ENCODE assay signal across 17 cellular contexts in the genomic region with DNA sequence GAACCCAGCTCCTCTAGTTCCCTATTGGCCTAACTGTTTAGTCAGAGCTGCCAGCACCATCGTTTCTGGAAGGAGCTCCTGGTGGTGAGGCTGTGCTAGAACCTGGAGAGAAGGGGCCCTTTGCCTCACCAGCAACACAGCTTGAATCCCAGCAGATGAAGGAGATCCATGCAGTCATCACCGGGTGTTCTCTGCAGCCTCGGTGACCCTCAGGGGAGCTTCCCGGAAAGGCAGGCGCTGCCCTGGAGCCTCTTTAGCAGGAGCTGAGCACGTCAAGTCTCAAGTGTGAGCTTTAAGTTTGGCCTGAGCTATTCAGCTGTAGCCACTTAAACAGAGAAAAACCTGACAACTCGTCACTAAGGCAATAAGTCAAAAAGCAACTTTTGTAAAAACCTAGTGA.
DNase-seq lines count a peak whose midpoint lies in the region; ATAC-seq and TF ChIP-seq lines count a peak whose summit lies in the region.
"Had no signal": no experiment of that assay in that cellular context is flagged by ENCODE, and none has a peak within 500 bp of the region (broad histone marks: within the 10 kb centered on the region; RNA-seq: fewer than 3 reads in every experiment).

No MANE protein-coding gene starts in this region.

- H3K4me1 ChIP-seq in right atrium auricular region (no peaks in the 10 kb centered on the region), hepatocyte (ENCODE audit: insufficient read depth) (peaks cover 10% of the 10 kb centered on the region), upper lobe of right lung (no peaks in the 10 kb centered on the region)
- H3K4me1 ChIP-seq: BE2C, HAP-1 had no signal

- peaks cover 2% of the 10 kb centered on the region for H3K4me1 Mint-ChIP-seq in osteocyte (ENCODE audit: unreplicated experiment)

- H3K36me3 ChIP-seq in right atrium auricular region: no peaks in the 10 kb centered on the region
- no peaks in the 10 kb centered on the region for H3K36me3 ChIP-seq in hepatocyte (replicated peaks; ENCODE audit: insufficient read depth, low read depth)
- no peaks in the 10 kb centered on the region for H3K36me3 ChIP-seq in upper lobe of right lung
- H3K36me3 ChIP-seq: BE2C, HAP-1 had no signal

- H3K4me3 ChIP-seq in right atrium auricular region (no peak overlapping the region), hepatocyte (no peak overlapping the region), upper lobe of right lung (no peak overlapping the region)
- H3K4me3 ChIP-seq: HAP-1 had no signal

- H3K9me3 Mint-ChIP-seq in osteocyte (ENCODE audit: unreplicated experiment): peaks cover 4% of the 10 kb centered on the region
- H3K9me3 Mint-ChIP-seq: CD8-positive, alpha-beta T cell had no signal

- H3K4me3 Mint-ChIP-seq in osteocyte (ENCODE audit: unreplicated experiment): no peak overlapping the region
- H3K4me3 Mint-ChIP-seq: CD8-positive, alpha-beta T cell had no signal

- no peak overlapping the region for H3K4me2 ChIP-seq in hepatocyte

- WGBS in hepatocyte (ENCODE audit: low lambda C conversion rate, missing lambda C conversion rate): 91% methylated on average over 7 of the region's 7 CpGs

- H3K27ac ChIP-seq in right atrium auricular region: no peak overlapping the region
- peak overlapping the region; percentile 69 for H3K27ac ChIP-seq in hepatocyte
- H3K27ac ChIP-seq in upper lobe of right lung: no peak overlapping the region
- H3K27ac ChIP-seq: 22Rv1 had no signal

- no peaks in the 10 kb centered on the region for H3K36me3 Mint-ChIP-seq in osteocyte (ENCODE audit: unreplicated experiment)
- H3K36me3 Mint-ChIP-seq: CD8-positive, alpha-beta T cell had no signal

- peak; percentile 87 for ATAC-seq in Right ventricle myocardium inferior
- peak; percentile 48 for ATAC-seq in upper lobe of right lung
- ATAC-seq: CD8-positive, alpha-beta T cell had no signal

- H3K9me2 ChIP-seq in hepatocyte (replicated peaks; ENCODE audit: insufficient read depth): no peaks in the 10 kb centered on the region

- intact Hi-C loops in Right ventricle myocardium inferior (cut with DNase I) (no loop called here), upper lobe of right lung (cut with DNase I) (no loop called here)

- no peak overlapping the region for H2AFZ ChIP-seq in hepatocyte

- H3K27ac Mint-ChIP-seq in osteocyte (ENCODE audit: unreplicated experiment): no peak overlapping the region
- H3K27ac Mint-ChIP-seq: CD8-positive, alpha-beta T cell had no signal

- TF ChIP-seq CTCF in right atrium auricular region (IDR thresholded peaks at IDR 0.05) (no peak), hepatocyte (IDR thresholded peaks at IDR 0.05; ENCODE audit: poor library complexity) (no peak), osteocyte (IDR thresholded peaks at IDR 0.05) (no peak), upper lobe of right lung (IDR thresholded peaks at IDR 0.05) (no peak)

- DNase-seq in Right ventricle myocardium inferior (ENCODE audit: missing footprints): no peak
- no peak for DNase-seq in right atrium auricular region (ENCODE audit: low spot score)
- DNase-seq in hepatocyte (ENCODE audit: low spot score): no peak
- peak; percentile 51 for DNase-seq in osteocyte (ENCODE audit: extremely low spot score, unreplicated experiment)
- no peak for DNase-seq in upper lobe of right lung
- no peak for DNase-seq in D341Med (ENCODE audit: low spot score)
- no peak for DNase-seq in DMS114 treated with DMSO at 0.1 percent for 48 hours (lab: John Stamatoyannopoulos, UW; ENCODE audit: unreplicated experiment)
- DNase-seq in effector CD8-positive, alpha-beta T cell (lab: John Stamatoyannopoulos, UW): no peak
- DNase-seq: BE2C; CD8-positive, alpha-beta T cell; DND-41; NCI-H187 treated with DMSO at 0.1 percent for 48 hours; NCI-H2171; NCI-H446 treated with DMSO at 0.1 percent for 48 hours; NCI-H774 had no signal

- no peaks in the 10 kb centered on the region for H3K79me2 ChIP-seq in hepatocyte

- no peaks in the 10 kb centered on the region for H4K20me1 ChIP-seq in hepatocyte (ENCODE audit: insufficient read depth, poor library complexity, severe bottlenecking)

- H3K27me3 ChIP-seq in right atrium auricular region (no peaks in the 10 kb centered on the region), hepatocyte (no peaks in the 10 kb centered on the region), upper lobe of right lung (no peaks in the 10 kb centered on the region)

- H3K9me3 ChIP-seq in right atrium auricular region: no peaks in the 10 kb centered on the region
- no peaks in the 10 kb centered on the region for H3K9me3 ChIP-seq in hepatocyte (ENCODE audit: low read depth)
- no peaks in the 10 kb centered on the region for H3K9me3 ChIP-seq in upper lobe of right lung
- H3K9me3 ChIP-seq: BE2C, HAP-1 had no signal

- peaks cover 5% of the 10 kb centered on the region for H3K27me3 Mint-ChIP-seq in osteocyte (ENCODE audit: unreplicated experiment)
